In genomic region chr13:60335531-60335930, GRCh38 we compare ENCODE assay signal across 8 cellular contexts.
DNase-seq lines count a peak whose midpoint lies in the region; ATAC-seq, FAIRE-seq and TF ChIP-seq lines count a peak whose summit lies in the region.

No MANE protein-coding gene starts in this region.

- H3T11ph ChIP-seq in H9 (ENCODE audit: low read length), result no peak overlapping the region

- H3K4me1 Mint-ChIP-seq in H9, result peaks cover 26 to 28% of the 10 kb centered on the region in 2 experiments

- H3K23ac ChIP-seq in H9 (ENCODE audit: insufficient read length, low read depth, low read length), result no peak overlapping the region

- no peak overlapping the region for H3K56ac ChIP-seq in H9 (ENCODE audit: insufficient read length, low read depth, low read length)

- H2AK5ac ChIP-seq in H9 (ENCODE audit: insufficient read length, low read length), result no peak overlapping the region

- H4K8ac ChIP-seq in H9 (replicated peaks; ENCODE audit: insufficient read length, low read depth, low read length), result no peak overlapping the region

- no peak overlapping the region for H2BK20ac ChIP-seq in H9 (ENCODE audit: low read depth, low read length, poor library complexity, severe bottlenecking)

- H2AFZ ChIP-seq in H9 (ENCODE audit: low read length) (no peak overlapping the region), hepatocyte (no peak overlapping the region)

- no peak overlapping the region for H3K4me2 ChIP-seq in H9 (ENCODE audit: insufficient read depth, insufficient read length, low read length)
- no peak overlapping the region for H3K4me2 ChIP-seq in hepatocyte

- no peaks in the 10 kb centered on the region for H3K79me2 ChIP-seq in H9 (ENCODE audit: insufficient read depth, low read length)
- no peaks in the 10 kb centered on the region for H3K79me2 ChIP-seq in hepatocyte

- H3K4me1 ChIP-seq in H9 (ENCODE audit: insufficient read depth, low read length) (no peaks in the 10 kb centered on the region), hepatocyte (ENCODE audit: insufficient read depth) (no peaks in the 10 kb centered on the region)

- H3K18ac ChIP-seq in H9 (ENCODE audit: insufficient read length, low read depth, low read length), result no peak overlapping the region

- no peak overlapping the region for H3K4ac ChIP-seq in H9 (ENCODE audit: low read depth, low read length)

- H3K9me3 ChIP-seq in AG04450 (ENCODE audit: control insufficient read depth, insufficient read depth, low read length) (no peaks in the 10 kb centered on the region), H9 (ENCODE audit: control insufficient read depth, low read depth, low read length) (no peaks in the 10 kb centered on the region), hepatocyte (ENCODE audit: low read depth) (no peaks in the 10 kb centered on the region)

- H3K79me1 ChIP-seq in H9 (ENCODE audit: insufficient read depth, low read depth, low read length, poor library complexity, severe bottlenecking), result no peaks in the 10 kb centered on the region

- TF ChIP-seq CTCF in AG04450 (IDR thresholded peaks at IDR 0.05; ENCODE audit: low read depth, low read length), result peak; percentile 62
- peak; percentile 77 for TF ChIP-seq CTCF in H9 (conservative IDR thresholded peaks at IDR 0.05)
- peak; percentile 85 for TF ChIP-seq CTCF in hepatocyte (IDR thresholded peaks at IDR 0.05; ENCODE audit: poor library complexity)

- H2BK5ac ChIP-seq in H9 (ENCODE audit: insufficient read length, low read length), result no peak overlapping the region

- H3K9me3 Mint-ChIP-seq in H9, result peaks cover 4% of the 10 kb centered on the region in 2 experiments; a peak in 3 of 5 replicates

- no peak for FAIRE-seq in urothelium cell line (lab: Jason Lieb, UNC)

- H3K27me3 Mint-ChIP-seq in H9 (ENCODE audit: low read depth), result no peaks in the 10 kb centered on the region

- H4K5ac ChIP-seq in H9 (ENCODE audit: insufficient read length, low read depth, low read length), result no peak overlapping the region

- peaks cover 0 to 5% (median 2%) of the 10 kb centered on the region in 3 experiments; a peak in 4 of 7 replicates for H3K36me3 Mint-ChIP-seq in H9 (ENCODE audit: insufficient read depth in 1 of 3, low read depth in 3 of 3)

- H3K36me3 ChIP-seq in hepatocyte (replicated peaks; ENCODE audit: insufficient read depth, low read depth), result no peaks in the 10 kb centered on the region

- WGBS in H9 (ENCODE audit: extremely low coverage, insufficient read length, low lambda C conversion rate), result no CpG with 5 or more reads among the region's 1 CpG
- 0% methylated on average over 1 of the region's 1 CpG for WGBS in hepatocyte (ENCODE audit: low lambda C conversion rate, missing lambda C conversion rate)

- no peak overlapping the region for H2BK120ac ChIP-seq in H9 (ENCODE audit: low read depth, low read length, poor library complexity, severe bottlenecking)

- in situ Hi-C loops in SK-MEL-5 (cut with HindIII; ENCODE audit: low pct_unique_long_range_greater_than_20kb, low sequenced_read_pairs), result no loop called here

- H3K4me3 ChIP-seq in AG04450 (ENCODE audit: low read depth, low read length), result no peak overlapping the region
- H3K4me3 ChIP-seq in hepatocyte, result no peak overlapping the region

- no peak overlapping the region for H3K9ac ChIP-seq in H9 (ENCODE audit: extremely low read depth, insufficient read length, low read length)

- H3K23me2 ChIP-seq in H9 (ENCODE audit: insufficient read length, low read depth, low read length, poor library complexity, severe bottlenecking), result no peaks in the 10 kb centered on the region

- H2BK15ac ChIP-seq in H9 (ENCODE audit: low read depth, low read length), result no peak overlapping the region

- no peaks in the 10 kb centered on the region for H4K20me1 ChIP-seq in H9 (ENCODE audit: control insufficient read depth, insufficient read depth, insufficient read length)
- no peaks in the 10 kb centered on the region for H4K20me1 ChIP-seq in hepatocyte (ENCODE audit: insufficient read depth, poor library complexity, severe bottlenecking)

- DNase-seq in AG04450 (ENCODE audit: low read depth, low spot score) (no peak), H9 (no peak), SK-MEL-5 (ENCODE audit: low read depth, low spot score) (peak; percentile 45), hepatocyte (ENCODE audit: low spot score) (no peak), dedifferentiated amniotic fluid mesenchymal stem cell (ENCODE audit: extremely low spot score) (no peak), urothelium cell line (ENCODE audit: low spot score) (no peak)

- H3K4me3 Mint-ChIP-seq in H9, result no peak overlapping the region

- no peaks in the 10 kb centered on the region for H3K9me2 ChIP-seq in hepatocyte (replicated peaks; ENCODE audit: insufficient read depth)

- CTCF ChIA-PET in AG04450 (lab: Charles Lee), result interaction anchor here (0.6 to 3.5 kb wide), 15 partner anchors 10 to 1288 kb away, joined by 3 to 26 read pairs (median 4); partner anchors contain the start of gene TDRD3

- no peak overlapping the region for H4K91ac ChIP-seq in H9 (ENCODE audit: insufficient read length, low read depth, low read length)

- H3K27me3 ChIP-seq in AG04450 (ENCODE audit: control insufficient read depth, insufficient read depth, low read length) (no peaks in the 10 kb centered on the region), H9 (ENCODE audit: insufficient read depth, low read length) (no peaks in the 10 kb centered on the region), hepatocyte (no peaks in the 10 kb centered on the region)

- no peak overlapping the region for H3K14ac ChIP-seq in H9 (ENCODE audit: insufficient read depth, low read length)

- no peak overlapping the region for H3K27ac ChIP-seq in AG04450 (ENCODE audit: low read depth, low read length)
- H3K27ac ChIP-seq in H9 (ENCODE audit: insufficient read length, low read depth, low read length), result no peak overlapping the region
- H3K27ac ChIP-seq in hepatocyte, result no peak overlapping the region

- POLR2A ChIA-PET in AG04450 (lab: Yijun Ruan, JAX), result no interaction called here

- no peak overlapping the region for H2BK12ac ChIP-seq in H9 (ENCODE audit: insufficient read length, low read depth, low read length)

- no peak overlapping the region for H3K27ac Mint-ChIP-seq in H9

- ATAC-seq in GM19324 (IDR thresholded peaks at IDR 0.05; ENCODE audit: low FRiP score, unreplicated experiment) (no peak), HG02970 (IDR thresholded peaks at IDR 0.05; ENCODE audit: low FRiP score, unreplicated experiment) (no peak)
